Comparison of ENCODE assay signal across 8 cellular contexts in genomic region chr1:32239790-32240139, GRCh38. TPM values are rescaled to one million over a fixed set of nuclear protein-coding genes. Genes with fewer than 3 reads are reported as not detected.
DNase-seq lines count a peak whose midpoint lies in the region; ATAC-seq and TF ChIP-seq lines count a peak whose summit lies in the region.

No MANE protein-coding gene starts in this region.

- H3K27ac ChIP-seq in gastroesophageal sphincter: peak overlapping the region in 3 of 4 donors; percentile 80 to 89 (median 87)
- peak overlapping the region; percentile 59 to 74 (median 71) for H3K27ac ChIP-seq in gastrocnemius medialis

- H3K27me3 ChIP-seq in HAP-1 (ENCODE audit: low read depth): no peaks in the 10 kb centered on the region
- H3K27me3 ChIP-seq in gastroesophageal sphincter: no peaks in the 10 kb centered on the region
- no peaks in the 10 kb centered on the region for H3K27me3 ChIP-seq in gastrocnemius medialis

- H3K9me3 ChIP-seq in HAP-1 (no peaks in the 10 kb centered on the region), gastroesophageal sphincter (no peaks in the 10 kb centered on the region), gastrocnemius medialis (no peaks in the 10 kb centered on the region)

- no peak for TF ChIP-seq CTCF in gastroesophageal sphincter (IDR thresholded peaks at IDR 0.05)
- no peak for TF ChIP-seq CTCF in gastrocnemius medialis (IDR thresholded peaks at IDR 0.05 in 4 of 5, conservative IDR thresholded peaks at IDR 0.05 in 1 of 5)

- intact Hi-C loops in gastrocnemius medialis (cut with DNase I; ENCODE audit: low total_unique reads): loop anchor here (2.0 to 5.0 kb wide), 4 partner anchors 17 to 167 kb away; partner anchors contain the start of genes EIF3I, HDAC1, KPNA6 and TMEM234

- in situ Hi-C loops in HAP-1 (cut with MboI; ENCODE audit: low sequenced_read_pairs) (no loop called here), gastrocnemius medialis (cut with MboI; ENCODE audit: low sequenced_read_pairs in 4 of 4) (no loop called here), ACHN (cut with HindIII; ENCODE audit: low pct_ligation_motif_present, low pct_unique_long_range_greater_than_20kb, low sequenced_read_pairs) (no loop called here)

- WGBS in gastroesophageal sphincter (ENCODE audit: low coverage in 1 of 2), 2 donors: no CpG with 5 or more reads among the region's 20 CpGs

- no peaks in the 10 kb centered on the region for H3K36me3 ChIP-seq in HAP-1 (replicated peaks)
- H3K36me3 ChIP-seq in gastroesophageal sphincter: peaks cover 0 to 6% of the 10 kb centered on the region in 2 donors
- H3K36me3 ChIP-seq in gastrocnemius medialis: no peaks in the 10 kb centered on the region

- no peak for TF ChIP-seq EP300 in gastroesophageal sphincter (IDR thresholded peaks at IDR 0.05)

- no peak for TF ChIP-seq POLR2A in gastroesophageal sphincter (IDR thresholded peaks at IDR 0.05)
- TF ChIP-seq POLR2A in gastrocnemius medialis (IDR thresholded peaks at IDR 0.05): no peak

- H3K4me3 ChIP-seq in HAP-1: peak overlapping the region; percentile 42
- H3K4me3 ChIP-seq in gastroesophageal sphincter: peak overlapping the region in 1 of 2 donors; percentile 70
- peak overlapping the region; percentile 62 to 74 (median 64) for H3K4me3 ChIP-seq in gastrocnemius medialis

- ATAC-seq in gastroesophageal sphincter (peak; percentile 1), gastrocnemius medialis (no peak), GM19395 (IDR thresholded peaks at IDR 0.05; ENCODE audit: unreplicated experiment) (no peak)

- H3K4me1 ChIP-seq in HAP-1: peaks cover 9% of the 10 kb centered on the region
- H3K4me1 ChIP-seq in gastroesophageal sphincter: peaks cover 0 to 39% (median 12%) of the 10 kb centered on the region in 3 donors
- peaks cover 8 to 10% of the 10 kb centered on the region in 2 donors for H3K4me1 ChIP-seq in gastrocnemius medialis

- DNase-seq in HAP-1 (ENCODE audit: low spot score in 2 of 2) (no peak), SK-N-DZ (ENCODE audit: low spot score) (peak; percentile 19), gastrocnemius medialis (no peak), ACHN (no peak), NCI-H82 (lab: John Stamatoyannopoulos, UW) (no peak), putamen (ENCODE audit: low spot score) (no peak)

RNA-seq across cellular contexts. Expression of gene FAM167B, which starts 7.3 kb away (rescaled TPM):
- polyA plus RNA-seq in SK-N-DZ (2014; cell fraction: cytosol; rRNA removed): 0.70 TPM in 1 of 2 replicates, not detected in the other
- 0.18 TPM in 1 of 2 replicates, not detected in the other for polyA plus RNA-seq in SK-N-DZ (2014; cell fraction: nucleus; rRNA removed)
- 1 to 10 TPM in 3 of 4 donors, under 1 TPM in 1; 0.40 to 4.4 (median 2.2) TPM for total RNA-seq in gastroesophageal sphincter
- 1 to 10 TPM; 1.1 to 2.9 (median 2.3) TPM for total RNA-seq in gastrocnemius medialis

RNA-seq across cellular contexts. Expression of gene LCK, which starts 11.3 kb away (rescaled TPM):
- polyA plus RNA-seq in SK-N-DZ (2014; cell fraction: cytosol; rRNA removed): 0.61 TPM in 1 of 2 replicates, not detected in the other
- polyA plus RNA-seq in SK-N-DZ (2014; cell fraction: nucleus; rRNA removed): 0.99 and 1.2 TPM in 2 replicates
- total RNA-seq in gastroesophageal sphincter (1 to 10 TPM in 2 of 4 donors, under 1 TPM in 2; 0.47 to 3.5 (median 1.2) TPM), gastrocnemius medialis (1 to 10 TPM in 1 of 4 donors, under 1 TPM in 1, not detected in 2; 0.66 to 1.6 TPM)

RNA-seq across cellular contexts. Expression of gene EIF3I, which starts 17.6 kb away (rescaled TPM):
- polyA plus RNA-seq in SK-N-DZ (2014; cell fraction: cytosol; rRNA removed): 277 and 292 TPM in 2 replicates
- polyA plus RNA-seq in SK-N-DZ (2014; cell fraction: nucleus; rRNA removed): 42.4 and 53.0 TPM in 2 replicates
- total RNA-seq in gastroesophageal sphincter: 100 to 1,000 TPM; 123 to 224 (median 171) TPM
- total RNA-seq in gastrocnemius medialis: 100 to 1,000 TPM; 211 to 294 (median 245) TPM

RNA-seq across cellular contexts. Expression of gene TMEM234, which starts 17.6 kb away (rescaled TPM):
- polyA plus RNA-seq in SK-N-DZ (2014; cell fraction: cytosol; rRNA removed): 1.9 and 4.3 TPM in 2 replicates
- 12.7 and 14.0 TPM in 2 replicates for polyA plus RNA-seq in SK-N-DZ (2014; cell fraction: nucleus; rRNA removed)
- total RNA-seq in gastroesophageal sphincter: 10 to 100 TPM in 2 of 4 donors, 1 to 10 TPM in 2; 3.5 to 17.9 (median 9.9) TPM
- 1 to 10 TPM; 1.6 to 4.6 (median 4.4) TPM for total RNA-seq in gastrocnemius medialis

RNA-seq across cellular contexts. Expression of gene DCDC2B, which starts 30.9 kb away (rescaled TPM):
- polyA plus RNA-seq in SK-N-DZ (2014; cell fraction: cytosol; rRNA removed): not detected in 2 replicates
- polyA plus RNA-seq in SK-N-DZ (2014; cell fraction: nucleus; rRNA removed): 0.71 TPM in 1 of 2 replicates, not detected in the other
- not detected for total RNA-seq in gastroesophageal sphincter
- not detected for total RNA-seq in gastrocnemius medialis
